29 cellular contexts compared by ENCODE assay signal in genomic region chr13:109422163-109422562, GRCh38.
DNase-seq lines count a peak whose midpoint lies in the region; ATAC-seq and TF ChIP-seq lines count a peak whose summit lies in the region.
"Had no signal": no experiment of that assay in that cellular context is flagged by ENCODE, and none has a peak within 500 bp of the region (broad histone marks: within the 10 kb centered on the region; RNA-seq: fewer than 3 reads in every experiment).

No MANE protein-coding gene starts in this region.

- no peak overlapping the region for H2AFZ ChIP-seq in mesenchymal stem cell (ENCODE audit: low read depth, low read length)
- no peak overlapping the region for H2AFZ ChIP-seq in hepatocyte
- no peak overlapping the region for H2AFZ ChIP-seq in PC-3 (ENCODE audit: low read length)

- no peaks in the 10 kb centered on the region for H4K20me1 ChIP-seq in hepatocyte (ENCODE audit: insufficient read depth, poor library complexity, severe bottlenecking)
- no peaks in the 10 kb centered on the region for H4K20me1 ChIP-seq in PC-3 (ENCODE audit: low read length)

- no peaks in the 10 kb centered on the region for H3K9me3 ChIP-seq in SK-N-MC (ENCODE audit: low read depth, low read length)
- H3K9me3 ChIP-seq in mesenchymal stem cell (ENCODE audit: control insufficient read depth, low read length): no peaks in the 10 kb centered on the region
- H3K9me3 ChIP-seq in hepatocyte (ENCODE audit: low read depth): no peaks in the 10 kb centered on the region
- H3K9me3 ChIP-seq in PC-3 (ENCODE audit: low read length): no peaks in the 10 kb centered on the region
- H3K9me3 ChIP-seq: gastroesophageal sphincter, left ventricle myocardium inferior had no signal

- H3K36me3 ChIP-seq in SK-N-MC (ENCODE audit: insufficient read depth, low read length) (no peaks in the 10 kb centered on the region), mesenchymal stem cell (ENCODE audit: control insufficient read depth in 1 of 2, insufficient read depth in 2 of 2, low read depth in 1 of 2, low read length in 2 of 2) (no peaks in the 10 kb centered on the region), hepatocyte (replicated peaks; ENCODE audit: insufficient read depth, low read depth) (no peaks in the 10 kb centered on the region), PC-3 (ENCODE audit: low read depth, low read length) (no peaks in the 10 kb centered on the region)
- H3K36me3 ChIP-seq: gastroesophageal sphincter, left ventricle myocardium inferior had no signal

- no peak overlapping the region for H4K91ac ChIP-seq in mesenchymal stem cell (ENCODE audit: low read length)

- H3K36me3 Mint-ChIP-seq in CD14-positive monocyte: no peaks in the 10 kb centered on the region
- H3K36me3 Mint-ChIP-seq: activated CD8-positive, alpha-beta memory T cell treated with anti-CD3 and anti-CD28 coated beads, Interleukin-2, amount 10 ng/mL, durations not matched to agents 7 days and 5 days; activated naive CD4-positive, alpha-beta T cell treated with anti-CD3 and anti-CD28 coated beads, Interleukin-2, amount 10 ng/mL, durations not matched to agents 7 days and 5 days; immature natural killer cell; mesothelial cell of epicardium; naive thymus-derived CD4-positive, alpha-beta T cell had no signal

- peaks cover 0 to 6% (median 2%) of the 10 kb centered on the region in 7 donors for H3K9me3 Mint-ChIP-seq in CD14-positive monocyte
- H3K9me3 Mint-ChIP-seq: activated CD4-positive, alpha-beta T cell treated with anti-CD3 and anti-CD28 coated beads, Interleukin-2, amount 10 ng/mL, durations not matched to agents 24 days and 14 days; activated naive CD4-positive, alpha-beta T cell treated with anti-CD3 and anti-CD28 coated beads, Interleukin-2, amount 10 ng/mL, durations not matched to agents 7 days and 5 days; activated T-cell treated with anti-CD3 and anti-CD28 coated beads, Interleukin-2, amount 50 U/mL, for 72 hours; immature natural killer cell; mesothelial cell of epicardium had no signal

- ATAC-seq in PC-3 (no peak), HG03571 (IDR thresholded peaks at IDR 0.05; ENCODE audit: unreplicated experiment) (no peak)
- ATAC-seq: activated CD8-positive, alpha-beta memory T cell treated with anti-CD3 and anti-CD28 coated beads, Interleukin-2, amount 10 ng/mL, durations not matched to agents 7 days and 5 days; activated T-cell treated with anti-CD3 and anti-CD28 coated beads, Interleukin-2, amount 50 U/mL, for 72 hours; gastroesophageal sphincter; naive thymus-derived CD4-positive, alpha-beta T cell; stimulated activated naive CD8-positive, alpha-beta T cell treated with anti-CD3 and anti-CD28 coated beads, Interleukin-15, Interleukin-2, amounts not matched to agents 100 U/mL and 50 U/mL, for 24 hours had no signal

- H3K4ac ChIP-seq in mesenchymal stem cell (ENCODE audit: low read depth in 1 of 2, low read length in 2 of 2): no peak overlapping the region

- BruUV-seq in PC-3 (replicated peaks; lab: Mats Ljungman, UMichigan): no TSS peak

- H3K4me2 ChIP-seq in mesenchymal stem cell (ENCODE audit: low read length, poor library complexity, severe bottlenecking) (no peak overlapping the region), hepatocyte (no peak overlapping the region), PC-3 (ENCODE audit: low read length) (no peak overlapping the region)

- POLR2A ChIA-PET in PC-3 (lab: Charles Lee; ENCODE audit: unreplicated experiment): no interaction called here

- H3K9me2 ChIP-seq in hepatocyte (replicated peaks; ENCODE audit: insufficient read depth) (no peaks in the 10 kb centered on the region), PC-3 (replicated peaks; ENCODE audit: low read length) (no peaks in the 10 kb centered on the region)

- H3F3A ChIP-seq in PC-3 (ENCODE audit: low read length, unreplicated experiment): no peaks in the 10 kb centered on the region

- no peak overlapping the region for H2BK15ac ChIP-seq in mesenchymal stem cell (ENCODE audit: low read depth, poor library complexity, severe bottlenecking)

- no peaks in the 10 kb centered on the region for H3K4me1 ChIP-seq in mesenchymal stem cell (ENCODE audit: control insufficient read depth, insufficient read depth, low read depth, low read length)
- no peaks in the 10 kb centered on the region for H3K4me1 ChIP-seq in hepatocyte (ENCODE audit: insufficient read depth)
- H3K4me1 ChIP-seq in PC-3 (ENCODE audit: insufficient read depth, low read length): no peaks in the 10 kb centered on the region
- H3K4me1 ChIP-seq: gastroesophageal sphincter, left ventricle myocardium inferior had no signal

- H3K4me3 Mint-ChIP-seq in CD14-positive monocyte: no peak overlapping the region
- H3K4me3 Mint-ChIP-seq: activated CD4-positive, alpha-beta T cell treated with anti-CD3 and anti-CD28 coated beads, Interleukin-2, amount 10 ng/mL, durations not matched to agents 24 days and 14 days; activated CD8-positive, alpha-beta memory T cell treated with anti-CD3 and anti-CD28 coated beads, Interleukin-2, amount 10 ng/mL, durations not matched to agents 7 days and 5 days; activated naive CD4-positive, alpha-beta T cell treated with anti-CD3 and anti-CD28 coated beads, Interleukin-2, amount 10 ng/mL, durations not matched to agents 7 days and 5 days; activated T-cell treated with anti-CD3 and anti-CD28 coated beads, Interleukin-2, amount 50 U/mL, for 72 hours; B cell; immature natural killer cell; mesothelial cell of epicardium; naive thymus-derived CD4-positive, alpha-beta T cell had no signal

- CTCF ChIA-PET in PC-3 (lab: Charles Lee): no interaction called here

- no peak overlapping the region for H3K18ac ChIP-seq in mesenchymal stem cell (ENCODE audit: low read depth in 1 of 2, low read length in 2 of 2)

- H2BK12ac ChIP-seq in mesenchymal stem cell (ENCODE audit: low read length in 2 of 2): no peak overlapping the region

- no peak overlapping the region for H2BK120ac ChIP-seq in mesenchymal stem cell (ENCODE audit: low read depth, low read length)

- 73% methylated on average over 4 of the region's 4 CpGs for WGBS in mesenchymal stem cell
- 85% methylated on average over 4 of the region's 4 CpGs for WGBS in hepatocyte (ENCODE audit: low lambda C conversion rate, missing lambda C conversion rate)

- H3K14ac ChIP-seq in mesenchymal stem cell (ENCODE audit: low read length in 2 of 2): no peak overlapping the region

- no peak for TF ChIP-seq CTCF in CD14-positive monocyte (IDR thresholded peaks at IDR 0.05)
- no peak for TF ChIP-seq CTCF in hepatocyte (IDR thresholded peaks at IDR 0.05; ENCODE audit: poor library complexity)
- TF ChIP-seq CTCF in PC-3 (conservative IDR thresholded peaks at IDR 0.05; ENCODE audit: low read depth, low read length): no peak

- H2AK5ac ChIP-seq in mesenchymal stem cell (ENCODE audit: low read length, severe bottlenecking): no peak overlapping the region

- H3K4me3 ChIP-seq in SK-N-MC (peak overlapping the region; percentile 30), mesenchymal stem cell (ENCODE audit: insufficient read depth in 1 of 2, low read depth in 1 of 2, low read length in 2 of 2) (no peak overlapping the region), hepatocyte (no peak overlapping the region), PC-3 (ENCODE audit: low read length) (no peak overlapping the region)
- H3K4me3 ChIP-seq: gastroesophageal sphincter, left ventricle myocardium inferior, skin epidermis had no signal

- peak overlapping the region; percentile 49 for H4K8ac ChIP-seq in mesenchymal stem cell (ENCODE audit: low read length)

- intact Hi-C loops in CD14-positive monocyte (cut with micrococcal nuclease): no loop called here
- intact Hi-C loops in PC-3 (cut with micrococcal nuclease): no loop called here

- peaks cover 24% of the 10 kb centered on the region for H3K4me1 Mint-ChIP-seq in CD14-positive monocyte
- H3K4me1 Mint-ChIP-seq: activated CD4-positive, alpha-beta T cell treated with anti-CD3 and anti-CD28 coated beads, Interleukin-2, amount 10 ng/mL, durations not matched to agents 24 days and 14 days; activated naive CD4-positive, alpha-beta T cell treated with anti-CD3 and anti-CD28 coated beads, Interleukin-2, amount 10 ng/mL, durations not matched to agents 7 days and 5 days; B cell had no signal

- peak overlapping the region in 5 of 7 donors; percentile 7 to 73 (median 25) for H3K27ac Mint-ChIP-seq in CD14-positive monocyte
- H3K27ac Mint-ChIP-seq: activated CD4-positive, alpha-beta T cell treated with anti-CD3 and anti-CD28 coated beads, Interleukin-2, amount 10 ng/mL, durations not matched to agents 24 days and 14 days; activated CD8-positive, alpha-beta memory T cell treated with anti-CD3 and anti-CD28 coated beads, Interleukin-2, amount 10 ng/mL, durations not matched to agents 7 days and 5 days; activated naive CD4-positive, alpha-beta T cell treated with anti-CD3 and anti-CD28 coated beads, Interleukin-2, amount 10 ng/mL, durations not matched to agents 7 days and 5 days; activated T-cell treated with anti-CD3 and anti-CD28 coated beads, Interleukin-2, amount 50 U/mL, for 72 hours; B cell; immature natural killer cell; mesothelial cell of epicardium; naive thymus-derived CD4-positive, alpha-beta T cell had no signal

- H3K27me3 ChIP-seq in mesenchymal stem cell (ENCODE audit: control insufficient read depth in 1 of 2, insufficient read depth in 1 of 2, low read length in 2 of 2): no peaks in the 10 kb centered on the region
- no peaks in the 10 kb centered on the region for H3K27me3 ChIP-seq in hepatocyte
- no peaks in the 10 kb centered on the region; the same call in 1 of the 2 replicates for H3K27me3 ChIP-seq in PC-3 (ENCODE audit: low read length)
- H3K27me3 ChIP-seq: gastroesophageal sphincter had no signal

- DNase-seq in CD14-positive monocyte (ENCODE audit: low spot score) (no peak), MV-4-11 (lab: John Stamatoyannopoulos, UW) (peak; percentile 84), SK-N-MC (ENCODE audit: low read depth, low spot score) (no peak), mesenchymal stem cell (no peak), hepatocyte (ENCODE audit: low spot score) (no peak), PC-3 (no peak), NCI-H2171 (lab: John Stamatoyannopoulos, UW) (no peak)
- DNase-seq: activated CD4-positive, alpha-beta T cell treated with anti-CD3 and anti-CD28 coated beads, Interleukin-2, amount 10 ng/mL, durations not matched to agents 24 days and 14 days; activated CD8-positive, alpha-beta memory T cell treated with anti-CD3 and anti-CD28 coated beads, Interleukin-2, amount 10 ng/mL, durations not matched to agents 7 days and 5 days; activated naive CD4-positive, alpha-beta T cell treated with anti-CD3 and anti-CD28 coated beads, Interleukin-2, amount 10 ng/mL, durations not matched to agents 7 days and 5 days; activated T-cell treated with anti-CD3 and anti-CD28 coated beads, Interleukin-2, amount 50 U/mL, for 72 hours; amniotic stem cell; DMS153; HCEC 1CT; immature natural killer cell; KG1; left ventricle myocardium inferior; naive thymus-derived CD4-positive, alpha-beta T cell; NCI-H1048; NCI-H1694; nucleus accumbens; stimulated activated naive CD8-positive, alpha-beta T cell treated with anti-CD3 and anti-CD28 coated beads, Interleukin-15, Interleukin-2, amounts not matched to agents 100 U/mL and 50 U/mL, for 24 hours; SW 1271; T1000 had no signal

- H3K9ac ChIP-seq in SK-N-MC (ENCODE audit: insufficient read length): peak overlapping the region; percentile 61
- H3K9ac ChIP-seq in mesenchymal stem cell (ENCODE audit: low read length): no peak overlapping the region
- no peak overlapping the region for H3K9ac ChIP-seq in PC-3 (ENCODE audit: low read length)

- no peak overlapping the region for H3K27ac ChIP-seq in SK-N-MC
- no peak overlapping the region for H3K27ac ChIP-seq in mesenchymal stem cell (ENCODE audit: low read length, poor library complexity, severe bottlenecking)
- H3K27ac ChIP-seq in hepatocyte: no peak overlapping the region
- no peak overlapping the region for H3K27ac ChIP-seq in PC-3 (ENCODE audit: low read length)
- H3K27ac ChIP-seq: gastroesophageal sphincter, left ventricle myocardium inferior, skin epidermis had no signal

- no peak overlapping the region for H3K23ac ChIP-seq in mesenchymal stem cell (ENCODE audit: low read length in 2 of 2)

- H3K27me3 Mint-ChIP-seq in CD14-positive monocyte (ENCODE audit: low read depth in 3 of 3): peaks cover 0 to 1% (median 0%) of the 10 kb centered on the region in 3 donors
- H3K27me3 Mint-ChIP-seq: activated naive CD4-positive, alpha-beta T cell treated with anti-CD3 and anti-CD28 coated beads, Interleukin-2, amount 10 ng/mL, durations not matched to agents 7 days and 5 days; B cell had no signal

- no peak overlapping the region for H2BK5ac ChIP-seq in mesenchymal stem cell (ENCODE audit: low read depth, low read length, poor library complexity, severe bottlenecking)

- H3K79me2 ChIP-seq in hepatocyte (no peaks in the 10 kb centered on the region), PC-3 (ENCODE audit: low read length) (no peaks in the 10 kb centered on the region)

- no peaks in the 10 kb centered on the region for H3K79me1 ChIP-seq in mesenchymal stem cell (replicated peaks; ENCODE audit: low read length, poor library complexity, severe bottlenecking)
